Comparison of ENCODE assay signal across 8 cellular contexts in genomic region chr10:97278491-97278989, GRCh38. TPM values are rescaled to one million over a fixed set of nuclear protein-coding genes. Genes with fewer than 3 reads are reported as not detected.
DNase-seq lines count a peak whose midpoint lies in the region; ATAC-seq, FAIRE-seq and TF ChIP-seq lines count a peak whose summit lies in the region.

No MANE protein-coding gene starts in this region.

- H3K9me3 Mint-ChIP-seq in GM23338 (no peaks in the 10 kb centered on the region), astrocyte (ENCODE audit: unreplicated experiment) (no peaks in the 10 kb centered on the region)
- no peaks in the 10 kb centered on the region for H3K9me3 Mint-ChIP-seq in stimulated activated effector memory CD8-positive, alpha-beta T cell treated with anti-CD3 and anti-CD28 coated beads, Interleukin-12 subunit alpha, Interleukin-12 subunit beta, amount 100 ng/mL, for 72 hours

- 0 out of 2 replicates have a peak, but pooled peaks cover 3% of the 10 kb centered on the region for H3F3A ChIP-seq in GM23338 (replicated peaks; ENCODE audit: low read depth)

- no peaks in the 10 kb centered on the region for H3K27me3 Mint-ChIP-seq in GM23338 (ENCODE audit: insufficient read depth, low read depth, poor library complexity)
- H3K27me3 Mint-ChIP-seq in astrocyte (ENCODE audit: low read depth, unreplicated experiment), result no peaks in the 10 kb centered on the region

- H3K4me2 ChIP-seq in GM23338 (no peak overlapping the region), astrocyte (ENCODE audit: low read length) (peak overlapping the region; percentile 7)

- H3K27ac Mint-ChIP-seq in GM23338 (peak overlapping the region; percentile 40; the same call in 1 of the 2 replicates), astrocyte (ENCODE audit: unreplicated experiment) (no peak overlapping the region)
- no peak overlapping the region for H3K27ac Mint-ChIP-seq in stimulated activated effector memory CD8-positive, alpha-beta T cell treated with anti-CD3 and anti-CD28 coated beads, Interleukin-12 subunit alpha, Interleukin-12 subunit beta, amount 100 ng/mL, for 72 hours

- DNase-seq in AML-193 (lab: John Stamatoyannopoulos, UW) (peak; percentile 69 to 76), GM23338 (ENCODE audit: low spot score) (peak; percentile 57), NCI-H226 (peak; percentile 16), astrocyte (ENCODE audit: low read depth) (peak; percentile 82), iPS-NIHi11 (ENCODE audit: low spot score) (peak; percentile 46), T-helper 9 cell (no peak)
- DNase-seq in stimulated activated effector memory CD8-positive, alpha-beta T cell treated with anti-CD3 and anti-CD28 coated beads, Interleukin-12 subunit alpha, Interleukin-12 subunit beta, amount 100 ng/mL, for 72 hours (ENCODE audit: low spot score in 2 of 2), result no peak

- H3K27ac ChIP-seq in GM23338 (ENCODE audit: low read depth), result 0 out of 2 replicates have a peak overlapping the region, but pooled peaks have one; percentile 3
- no peak overlapping the region for H3K27ac ChIP-seq in astrocyte (ENCODE audit: low read depth, low read length)

- H3K4me1 ChIP-seq in GM23338 (ENCODE audit: insufficient read depth), result no peaks in the 10 kb centered on the region
- H3K4me1 ChIP-seq in astrocyte (ENCODE audit: insufficient read depth, low read length), result no peaks in the 10 kb centered on the region

- H3K9me3 ChIP-seq in astrocyte (ENCODE audit: insufficient read depth, low read depth, low read length), result no peaks in the 10 kb centered on the region

- ATAC-seq in GM23338, result peak; percentile 60
- ATAC-seq in stimulated activated effector memory CD8-positive, alpha-beta T cell treated with anti-CD3 and anti-CD28 coated beads, Interleukin-12 subunit alpha, Interleukin-12 subunit beta, amount 100 ng/mL, for 72 hours, result peak; percentile 58
- no peak for ATAC-seq in HG02870 (IDR thresholded peaks at IDR 0.05; ENCODE audit: unreplicated experiment)

- H3K9me2 ChIP-seq in GM23338 (ENCODE audit: insufficient read depth), result no peaks in the 10 kb centered on the region

- H3K4me1 Mint-ChIP-seq in GM23338 (no peaks in the 10 kb centered on the region; the same call in 2 of the 3 replicates), astrocyte (ENCODE audit: low read depth, unreplicated experiment) (peaks cover 3% of the 10 kb centered on the region)
- H3K4me1 Mint-ChIP-seq in stimulated activated effector memory CD8-positive, alpha-beta T cell treated with anti-CD3 and anti-CD28 coated beads, Interleukin-12 subunit alpha, Interleukin-12 subunit beta, amount 100 ng/mL, for 72 hours, result no peaks in the 10 kb centered on the region

- no peaks in the 10 kb centered on the region for H3K36me3 ChIP-seq in GM23338 (ENCODE audit: insufficient read depth)
- no peaks in the 10 kb centered on the region for H3K36me3 ChIP-seq in astrocyte (ENCODE audit: insufficient read depth, low read length)

- H3K4me3 Mint-ChIP-seq in GM23338 (no peak overlapping the region), astrocyte (ENCODE audit: unreplicated experiment) (no peak overlapping the region)
- H3K4me3 Mint-ChIP-seq in stimulated activated effector memory CD8-positive, alpha-beta T cell treated with anti-CD3 and anti-CD28 coated beads, Interleukin-12 subunit alpha, Interleukin-12 subunit beta, amount 100 ng/mL, for 72 hours, result no peak overlapping the region

- H3K79me2 ChIP-seq in GM23338 (replicated peaks; ENCODE audit: insufficient read depth) (peaks cover 49% of the 10 kb centered on the region), astrocyte (ENCODE audit: insufficient read depth, low read length) (peaks cover 20% of the 10 kb centered on the region)

- FAIRE-seq in astrocyte (lab: Jason Lieb, UNC), result no peak

- H3K36me3 Mint-ChIP-seq in GM23338 (ENCODE audit: low read depth), result no peaks in the 10 kb centered on the region; the same call in 2 of the 3 replicates
- peaks cover 2% of the 10 kb centered on the region for H3K36me3 Mint-ChIP-seq in astrocyte (ENCODE audit: low read depth, unreplicated experiment)
- H3K36me3 Mint-ChIP-seq in stimulated activated effector memory CD8-positive, alpha-beta T cell treated with anti-CD3 and anti-CD28 coated beads, Interleukin-12 subunit alpha, Interleukin-12 subunit beta, amount 100 ng/mL, for 72 hours, result peaks cover 6% of the 10 kb centered on the region

- no peak overlapping the region for H3K4me3 ChIP-seq in GM23338
- no peak overlapping the region for H3K4me3 ChIP-seq in astrocyte (ENCODE audit: insufficient read depth, low read depth, low read length)

- H3K27me3 ChIP-seq in GM23338 (ENCODE audit: insufficient read depth), result no peaks in the 10 kb centered on the region
- H3K27me3 ChIP-seq in astrocyte (ENCODE audit: insufficient read depth, low read length), result no peaks in the 10 kb centered on the region

- H2AFZ ChIP-seq in GM23338 (no peak overlapping the region), astrocyte (ENCODE audit: low read depth, low read length) (no peak overlapping the region)

- no peak overlapping the region for H3K9ac ChIP-seq in astrocyte (ENCODE audit: low read length)

- TF ChIP-seq CTCF in GM23338 (conservative IDR thresholded peaks at IDR 0.05; ENCODE audit: low read depth in 2 of 2), result peak; percentile 60 to 73
- TF ChIP-seq CTCF in astrocyte (IDR thresholded peaks at IDR 0.05; ENCODE audit: insufficient read depth, low read depth, low read length), result peak; percentile 57

- peaks cover 10% of the 10 kb centered on the region; the same call in 1 of the 2 replicates for H4K20me1 ChIP-seq in GM23338 (replicated peaks; ENCODE audit: insufficient read depth)
- H4K20me1 ChIP-seq in astrocyte (ENCODE audit: insufficient read depth, low read length), result no peaks in the 10 kb centered on the region

TF ChIP-seq in GM23338, 12 proteins besides CTCF, POLR2A, EP300 and RAD21 (continues in another document):
- TF ChIP-seq POLR2AphosphoS5 (IDR thresholded peaks at IDR 0.05; ENCODE audit: low read depth) (no peak), STAT1 (IDR thresholded peaks at IDR 0.05; ENCODE audit: unreplicated experiment) (no peak), CREB1 (CRISPR knock-in tag; IDR thresholded peaks at IDR 0.05; ENCODE audit: low read depth) (no peak), EZH2phosphoT487 (IDR thresholded peaks at IDR 0.05; ENCODE audit: unreplicated experiment) (no peak), NANOG (IDR thresholded peaks at IDR 0.05; ENCODE audit: borderline replicate concordance) (no peak), ETS1 (IDR thresholded peaks at IDR 0.05) (no peak), ZNF114 (CRISPR knock-in tag; IDR thresholded peaks at IDR 0.05) (no peak), REST (IDR thresholded peaks at IDR 0.05; ENCODE audit: unreplicated experiment) (no peak), EZH2 (IDR thresholded peaks at IDR 0.05; ENCODE audit: low read depth, unreplicated experiment) (no peak)

RNA-seq across cellular contexts. Expression of gene ARHGAP19, which starts 13.9 kb away (rescaled TPM):
- 35.9 and 38.8 TPM in 2 replicates for total RNA-seq in GM23338 (2014; rRNA removed; shearing (Covaris generic))
- polyA plus RNA-seq in GM23338 (2016; fragmentation: Nextera tagmentation; extraction: Ambion mirVana), result 7.6 and 11.5 TPM in 2 replicates
- 9.0 and 9.2 TPM in 2 replicates for total RNA-seq in astrocyte

RNA-seq across cellular contexts. Expression of gene FRAT1, which starts 40.5 kb away (rescaled TPM):
- total RNA-seq in GM23338 (2014; rRNA removed; shearing (Covaris generic)), result 6.1 and 8.5 TPM in 2 replicates
- polyA plus RNA-seq in GM23338 (2016; fragmentation: Nextera tagmentation; extraction: Ambion mirVana), result 1.4 and 1.7 TPM in 2 replicates
- total RNA-seq in astrocyte, result 1.4 and 2.5 TPM in 2 replicates

RNA-seq across cellular contexts. Expression of gene FRAT2, which starts 56.0 kb away (rescaled TPM):
- 87.5 and 109 TPM in 2 replicates for total RNA-seq in GM23338 (2014; rRNA removed; shearing (Covaris generic))
- polyA plus RNA-seq in GM23338 (2016; fragmentation: Nextera tagmentation; extraction: Ambion mirVana), result 24.5 and 44.0 TPM in 2 replicates
- total RNA-seq in astrocyte, result 7.4 and 7.8 TPM in 2 replicates

Comparison
In these comparisons a context has a peak if more than half of its experiments do, and no peak if none do; other contexts are left out.
1. DNase-seq: peak in AML-193 (2 of 2), GM23338 (single experiment), NCI-H226 (single experiment), astrocyte (single experiment) and iPS-NIHi11 (single experiment); none in stimulated activated effector memory CD8-positive, alpha-beta T cell treated with anti-CD3 and anti-CD28 coated beads, Interleukin-12 subunit alpha, Interleukin-12 subunit beta, amount 100 ng/mL, for 72 hours (0 of 2) and T-helper 9 cell (single experiment).
2. RNA of gene FRAT2, which starts 56.0 kb away (total RNA-seq): 87.5 to 109 TPM in GM23338; 7.4 to 7.8 TPM in astrocyte; every median in the first group is over 10 times any median in the second.